ENCODE assay signal across 40 cellular contexts in the genomic region with DNA sequence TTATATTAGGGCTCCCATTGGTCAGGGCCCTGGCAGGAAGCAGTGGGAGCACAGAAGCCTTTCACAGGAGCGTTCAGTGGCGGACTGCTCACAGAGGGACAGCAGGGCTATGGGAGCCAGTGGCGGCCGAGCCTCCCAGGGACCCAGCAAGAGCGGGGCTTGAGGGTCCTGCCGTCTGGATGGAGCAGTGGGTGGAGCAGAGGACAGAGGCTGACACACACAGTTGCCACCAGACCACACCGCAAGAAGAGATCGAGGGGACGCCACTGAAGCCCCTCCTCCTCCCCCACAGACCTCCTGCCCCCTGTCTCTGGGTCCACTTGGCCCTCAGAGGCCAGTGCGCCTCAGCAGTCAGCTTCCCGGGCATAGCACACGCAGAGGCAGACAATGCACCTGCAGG. TPM values are rescaled to one million over a fixed set of nuclear protein-coding genes. Genes with fewer than 3 reads are reported as not detected.
"Had no signal": no experiment of that assay in that cellular context is flagged by ENCODE, and none has a peak within 500 bp of the region (broad histone marks: within the 10 kb centered on the region; RNA-seq: fewer than 3 reads in every experiment).

No MANE protein-coding gene starts in this region.

- ATAC-seq: activated naive CD4-positive, alpha-beta T cell treated with anti-CD3 and anti-CD28 coated beads, Interleukin-2, amount 50 U/mL, for 72 hours; activated naive CD8-positive, alpha-beta T cell treated with anti-CD3 and anti-CD28 coated beads, Interleukin-2, amount 50 U/mL, for 24 hours; activated T-cell treated with anti-CD3 and anti-CD28 coated beads, Interleukin-2, amount 50 U/mL, for 4 hours; activated T-cell treated with anti-CD3 and anti-CD28 coated beads, Interleukin-2, amount 50 U/mL, for 72 hours; activated T-helper 17 cell treated with anti-CD3 and anti-CD28 coated beads, Interleukin-2, amount 50 U/mL, for 72 hours; body of pancreas had no signal

- H3K9me3 Mint-ChIP-seq: activated naive CD4-positive, alpha-beta T cell treated with anti-CD3 and anti-CD28 coated beads, Interleukin-2, amount 10 ng/mL, durations not matched to agents 7 days and 5 days; activated naive CD4-positive, alpha-beta T cell treated with anti-CD3 and anti-CD28 coated beads, Interleukin-2, amount 50 U/mL, for 24 hours; activated naive CD4-positive, alpha-beta T cell treated with anti-CD3 and anti-CD28 coated beads, Interleukin-2, amount 50 U/mL, for 72 hours; activated naive CD8-positive, alpha-beta T cell treated with anti-CD3 and anti-CD28 coated beads for 36 hours; activated naive CD8-positive, alpha-beta T cell treated with anti-CD3 and anti-CD28 coated beads, Interleukin-2, amount 10 ng/mL, durations not matched to agents 7 days and 5 days; activated naive CD8-positive, alpha-beta T cell treated with anti-CD3 and anti-CD28 coated beads, Interleukin-2, amount 50 U/mL, for 24 hours; activated T-cell treated with anti-CD3 and anti-CD28 coated beads, Interleukin-2, amount 50 U/mL, for 24 hours; activated T-cell treated with anti-CD3 and anti-CD28 coated beads, Interleukin-2, amount 50 U/mL, for 4 hours; activated T-cell treated with anti-CD3 and anti-CD28 coated beads, Interleukin-2, amount 50 U/mL, for 72 hours; activated T-helper 1 cell treated with anti-CD3 and anti-CD28 coated beads, Interleukin-12 subunit alpha, Interleukin-12 subunit beta, Interleukin-2, Interleukin-4 antibody, amounts not matched to agents 30 ng/mL and 10 ng/mL and 1 ng/mL, durations not matched to agents 14 hours and 24 hours and 36 hours; activated T-helper 17 cell treated with anti-CD3 and anti-CD28 coated beads, Interleukin-2, amount 50 U/mL, for 72 hours; activated T-helper 2 cell treated with anti-CD3 and anti-CD28 coated beads, Interferon-gamma antibody, Interleukin-2, Interleukin-4, amounts not matched to agents 10 μg/mL and 5 μg/mL and 100 μg/mL, durations not matched to agents 14 hours and 24 hours and 36 hours; central memory CD8-positive, alpha-beta T cell had no signal

- H3K9me3 ChIP-seq: adrenal gland, ascending aorta had no signal

- H3K27ac Mint-ChIP-seq: activated naive CD4-positive, alpha-beta T cell treated with anti-CD3 and anti-CD28 coated beads for 36 hours; activated naive CD4-positive, alpha-beta T cell treated with anti-CD3 and anti-CD28 coated beads, Interleukin-2, amount 10 ng/mL, durations not matched to agents 7 days and 5 days; activated naive CD4-positive, alpha-beta T cell treated with anti-CD3 and anti-CD28 coated beads, Interleukin-2, amount 50 U/mL, for 72 hours; activated naive CD8-positive, alpha-beta T cell; activated naive CD8-positive, alpha-beta T cell treated with anti-CD3 and anti-CD28 coated beads for 36 hours; activated naive CD8-positive, alpha-beta T cell treated with anti-CD3 and anti-CD28 coated beads, Interleukin-2, amount 10 ng/mL, durations not matched to agents 7 days and 5 days; activated naive CD8-positive, alpha-beta T cell treated with anti-CD3 and anti-CD28 coated beads, Interleukin-2, amount 50 U/mL, for 24 hours; activated T-cell treated with anti-CD3 and anti-CD28 coated beads, Interleukin-2, amount 50 U/mL, for 24 hours; activated T-cell treated with anti-CD3 and anti-CD28 coated beads, Interleukin-2, amount 50 U/mL, for 72 hours; activated T-helper 1 cell treated with anti-CD3 and anti-CD28 coated beads, Interleukin-12 subunit alpha, Interleukin-12 subunit beta, Interleukin-2, Interleukin-4 antibody, amounts not matched to agents 30 ng/mL and 10 ng/mL and 1 ng/mL, durations not matched to agents 14 hours and 24 hours and 36 hours; activated T-helper 17 cell treated with anti-CD3 and anti-CD28 coated beads, Interleukin-2, amount 50 U/mL, for 72 hours; activated T-helper 2 cell treated with anti-CD3 and anti-CD28 coated beads, Interferon-gamma antibody, Interleukin-2, Interleukin-4, amounts not matched to agents 10 μg/mL and 5 μg/mL and 100 μg/mL, durations not matched to agents 14 hours and 24 hours and 36 hours; brain had no signal

- H3K36me3 ChIP-seq: adrenal gland, ascending aorta, brain microvascular endothelial cell, breast epithelium, cardiac muscle cell had no signal

- H3K27ac ChIP-seq: adrenal gland, ascending aorta, body of pancreas, brain microvascular endothelial cell, breast epithelium, cardiac muscle cell had no signal

- H3K4me3 ChIP-seq: adrenal gland, ascending aorta, body of pancreas, breast epithelium, cardiac muscle cell had no signal

- H3K36me3 Mint-ChIP-seq: activated naive CD4-positive, alpha-beta T cell treated with anti-CD3 and anti-CD28 coated beads, Interleukin-2, amount 10 ng/mL, durations not matched to agents 7 days and 5 days; activated naive CD4-positive, alpha-beta T cell treated with anti-CD3 and anti-CD28 coated beads, Interleukin-2, amount 50 U/mL, for 24 hours; activated naive CD8-positive, alpha-beta T cell; activated naive CD8-positive, alpha-beta T cell treated with anti-CD3 and anti-CD28 coated beads for 36 hours; activated naive CD8-positive, alpha-beta T cell treated with anti-CD3 and anti-CD28 coated beads, Interleukin-2, amount 10 ng/mL, durations not matched to agents 7 days and 5 days; brain had no signal

- H3K27me3 Mint-ChIP-seq: activated naive CD4-positive, alpha-beta T cell treated with anti-CD3 and anti-CD28 coated beads, Interleukin-2, amount 10 ng/mL, durations not matched to agents 7 days and 5 days; activated naive CD8-positive, alpha-beta T cell treated with anti-CD3 and anti-CD28 coated beads, Interleukin-2, amount 10 ng/mL, durations not matched to agents 7 days and 5 days had no signal

- H3K27me3 ChIP-seq: adrenal gland, ascending aorta, body of pancreas, brain microvascular endothelial cell, cardiac muscle cell had no signal

- H3K4me1 ChIP-seq: adrenal gland, ascending aorta, body of pancreas, breast epithelium had no signal

- DNase-seq: activated effector memory CD4-positive, alpha-beta T cell treated with anti-CD3 and anti-CD28 coated beads, Interleukin-2, amount 50 U/mL, for 16 hours; activated effector memory CD4-positive, alpha-beta T cell treated with Interleukin-2 at 50 U/mL for 16 hours; activated gamma-delta T cell; activated gamma-delta T cell treated with Interleukin-2 at 50 U/mL for 16 hours; activated naive CD4-positive, alpha-beta T cell; activated naive CD4-positive, alpha-beta T cell treated with anti-CD3 and anti-CD28 coated beads for 36 hours; activated naive CD4-positive, alpha-beta T cell treated with anti-CD3 and anti-CD28 coated beads, Interleukin-2, amount 10 ng/mL, durations not matched to agents 7 days and 5 days; activated naive CD4-positive, alpha-beta T cell treated with anti-CD3 and anti-CD28 coated beads, Interleukin-2, amount 50 U/mL, for 16 hours; activated naive CD4-positive, alpha-beta T cell treated with Interleukin-2 at 50 U/mL for 16 hours; activated naive CD8-positive, alpha-beta T cell treated with anti-CD3 and anti-CD28 coated beads for 36 hours; activated naive CD8-positive, alpha-beta T cell treated with anti-CD3 and anti-CD28 coated beads, Interleukin-2, amount 10 ng/mL, durations not matched to agents 7 days and 5 days; activated naive CD8-positive, alpha-beta T cell treated with anti-CD3 and anti-CD28 coated beads, Interleukin-2, amount 50 U/mL, for 24 hours; activated T-cell treated with anti-CD3 and anti-CD28 coated beads, Interleukin-2, amount 50 U/mL, for 1 hour; activated T-cell treated with anti-CD3 and anti-CD28 coated beads, Interleukin-2, amount 50 U/mL, for 24 hours; activated T-cell treated with anti-CD3 and anti-CD28 coated beads, Interleukin-2, amount 50 U/mL, for 4 hours; activated T-cell treated with anti-CD3 and anti-CD28 coated beads, Interleukin-2, amount 50 U/mL, for 48 hours; activated T-cell treated with anti-CD3 and anti-CD28 coated beads, Interleukin-2, amount 50 U/mL, for 72 hours; adrenal gland; amniotic stem cell; amygdala; anterior cingulate cortex; body of pancreas; brain microvascular endothelial cell; caudate nucleus; central memory CD4-positive, alpha-beta T cell; cerebellar nuclear complex had no signal

- FAIRE-seq: astrocyte, bronchial epithelial cell had no signal

- H3K4me3 Mint-ChIP-seq: activated naive CD4-positive, alpha-beta T cell treated with anti-CD3 and anti-CD28 coated beads for 36 hours; activated naive CD4-positive, alpha-beta T cell treated with anti-CD3 and anti-CD28 coated beads, Interleukin-2, amount 10 ng/mL, durations not matched to agents 7 days and 5 days; activated naive CD4-positive, alpha-beta T cell treated with anti-CD3 and anti-CD28 coated beads, Interleukin-2, amount 50 U/mL, for 24 hours; activated naive CD8-positive, alpha-beta T cell; activated naive CD8-positive, alpha-beta T cell treated with anti-CD3 and anti-CD28 coated beads for 36 hours; activated naive CD8-positive, alpha-beta T cell treated with anti-CD3 and anti-CD28 coated beads, Interleukin-2, amount 10 ng/mL, durations not matched to agents 7 days and 5 days; activated naive CD8-positive, alpha-beta T cell treated with anti-CD3 and anti-CD28 coated beads, Interleukin-2, amount 50 U/mL, for 24 hours; activated T-cell treated with anti-CD3 and anti-CD28 coated beads, Interleukin-2, amount 50 U/mL, for 24 hours; activated T-cell treated with anti-CD3 and anti-CD28 coated beads, Interleukin-2, amount 50 U/mL, for 4 hours; activated T-cell treated with anti-CD3 and anti-CD28 coated beads, Interleukin-2, amount 50 U/mL, for 72 hours; activated T-helper 1 cell treated with anti-CD3 and anti-CD28 coated beads, Interleukin-12 subunit alpha, Interleukin-12 subunit beta, Interleukin-2, Interleukin-4 antibody, amounts not matched to agents 30 ng/mL and 10 ng/mL and 1 ng/mL, durations not matched to agents 14 hours and 24 hours and 36 hours; activated T-helper 17 cell treated with anti-CD3 and anti-CD28 coated beads, Interleukin-2, amount 50 U/mL, for 72 hours; brain; central memory CD8-positive, alpha-beta T cell had no signal

- H3K4me1 Mint-ChIP-seq: activated naive CD4-positive, alpha-beta T cell treated with anti-CD3 and anti-CD28 coated beads, Interleukin-2, amount 10 ng/mL, durations not matched to agents 7 days and 5 days; activated naive CD4-positive, alpha-beta T cell treated with anti-CD3 and anti-CD28 coated beads, Interleukin-2, amount 50 U/mL, for 24 hours; activated naive CD8-positive, alpha-beta T cell treated with anti-CD3 and anti-CD28 coated beads for 36 hours; activated naive CD8-positive, alpha-beta T cell treated with anti-CD3 and anti-CD28 coated beads, Interleukin-2, amount 10 ng/mL, durations not matched to agents 7 days and 5 days; activated naive CD8-positive, alpha-beta T cell treated with anti-CD3 and anti-CD28 coated beads, Interleukin-2, amount 50 U/mL, for 24 hours; activated T-helper 17 cell treated with anti-CD3 and anti-CD28 coated beads, Interleukin-2, amount 50 U/mL, for 72 hours; brain; central memory CD8-positive, alpha-beta T cell had no signal

RNA-seq across cellular contexts. Expression of a gene that starts 39.3 kb away (rescaled TPM):
- total RNA-seq: activated naive CD4-positive, alpha-beta T cell treated with anti-CD3 and anti-CD28 coated beads for 36 hours; activated naive CD4-positive, alpha-beta T cell treated with anti-CD3 and anti-CD28 coated beads, Interleukin-2, amount 50 U/mL, for 72 hours; activated naive CD8-positive, alpha-beta T cell treated with anti-CD3 and anti-CD28 coated beads for 36 hours; activated naive CD8-positive, alpha-beta T cell treated with anti-CD3 and anti-CD28 coated beads, Interleukin-2, amount 10 ng/mL, durations not matched to agents 7 days and 5 days; activated T-cell treated with anti-CD3 and anti-CD28 coated beads, Interleukin-2, amount 50 U/mL, for 4 hours; activated T-cell treated with anti-CD3 and anti-CD28 coated beads, Interleukin-2, amount 50 U/mL, for 72 hours; activated T-helper 1 cell treated with anti-CD3 and anti-CD28 coated beads, Interleukin-12 subunit alpha, Interleukin-12 subunit beta, Interleukin-2, Interleukin-4 antibody, amounts not matched to agents 30 ng/mL and 10 ng/mL and 1 ng/mL, durations not matched to agents 14 hours and 24 hours and 36 hours; activated T-helper 17 cell treated with anti-CD3 and anti-CD28 coated beads, Interleukin-2, amount 50 U/mL, for 72 hours; activated T-helper 2 cell treated with anti-CD3 and anti-CD28 coated beads, Interferon-gamma antibody, Interleukin-2, Interleukin-4, amounts not matched to agents 10 μg/mL and 5 μg/mL and 100 μg/mL, durations not matched to agents 14 hours and 24 hours and 36 hours; ascending aorta; body of pancreas; breast epithelium; bronchial epithelial cell; chondrocyte had no signal
- polyA plus RNA-seq: adrenal gland had no signal
